1 cellular context compared by ENCODE assay signal in the genomic region with DNA sequence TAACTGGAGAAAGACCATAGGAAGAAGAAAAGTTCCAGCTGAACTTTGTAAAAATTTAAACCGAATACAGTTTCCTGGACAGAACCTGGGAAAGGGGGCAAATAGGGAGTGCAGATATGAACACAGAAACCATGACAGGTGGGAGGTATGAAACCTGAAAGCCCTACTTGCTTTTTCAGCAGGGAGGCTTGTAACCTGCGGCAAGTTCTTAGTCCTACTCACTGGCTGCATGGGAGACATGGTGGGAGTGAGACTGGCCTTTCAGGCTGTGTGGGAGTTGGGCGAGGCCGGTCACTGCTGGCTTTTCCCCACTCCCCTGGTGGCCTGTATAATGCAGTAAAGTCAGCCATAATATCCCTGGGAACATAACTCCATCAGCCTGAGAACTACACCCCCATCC.
TF ChIP-seq lines count a peak whose summit lies in the region.

No MANE protein-coding gene starts in this region.

TF ChIP-seq in HepG2, 621 proteins besides CTCF, POLR2A, EP300 and RAD21:
- no peak for TF ChIP-seq ZFX (CRISPR knock-in tag; IDR thresholded peaks at IDR 0.05; ENCODE audit: low read depth)
- TF ChIP-seq, protein P1, sequence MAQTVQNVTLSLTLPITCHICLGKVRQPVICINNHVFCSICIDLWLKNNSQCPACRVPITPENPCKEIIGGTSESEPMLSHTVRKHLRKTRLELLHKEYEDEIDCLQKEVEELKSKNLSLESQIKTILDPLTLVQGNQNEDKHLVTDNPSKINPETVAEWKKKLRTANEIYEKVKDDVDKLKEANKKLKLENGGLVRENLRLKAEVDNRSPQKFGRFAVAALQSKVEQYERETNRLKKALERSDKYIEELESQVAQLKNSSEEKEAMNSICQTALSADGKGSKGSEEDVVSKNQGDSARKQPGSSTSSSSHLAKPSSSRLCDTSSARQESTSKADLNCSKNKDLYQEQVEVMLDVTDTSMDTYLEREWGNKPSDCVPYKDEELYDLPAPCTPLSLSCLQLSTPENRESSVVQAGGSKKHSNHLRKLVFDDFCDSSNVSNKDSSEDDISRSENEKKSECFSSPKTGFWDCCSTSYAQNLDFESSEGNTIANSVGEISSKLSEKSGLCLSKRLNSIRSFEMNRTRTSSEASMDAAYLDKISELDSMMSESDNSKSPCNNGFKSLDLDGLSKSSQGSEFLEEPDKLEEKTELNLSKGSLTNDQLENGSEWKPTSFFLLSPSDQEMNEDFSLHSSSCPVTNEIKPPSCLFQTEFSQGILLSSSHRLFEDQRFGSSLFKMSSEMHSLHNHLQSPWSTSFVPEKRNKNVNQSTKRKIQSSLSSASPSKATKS (CRISPR knock-in tag; IDR thresholded peaks at IDR 0.05), result no peak
- no peak for TF ChIP-seq MAFF (IDR thresholded peaks at IDR 0.05; ENCODE audit: low read depth, low read length)
- TF ChIP-seq TBP (CRISPR knock-in tag; IDR thresholded peaks at IDR 0.05), result no peak
- no peak for TF ChIP-seq NPAS2 (CRISPR knock-in tag; IDR thresholded peaks at IDR 0.05; ENCODE audit: borderline replicate concordance)
- no peak for TF ChIP-seq ZNF839 (CRISPR knock-in tag; IDR thresholded peaks at IDR 0.05; ENCODE audit: borderline replicate concordance)
- no peak for TF ChIP-seq KDM6A (CRISPR knock-in tag; IDR thresholded peaks at IDR 0.05; ENCODE audit: low read depth)
- TF ChIP-seq SIN3A (IDR thresholded peaks at IDR 0.05; ENCODE audit: borderline replicate concordance, low read depth, low read length), result no peak
- TF ChIP-seq, protein P2, sequence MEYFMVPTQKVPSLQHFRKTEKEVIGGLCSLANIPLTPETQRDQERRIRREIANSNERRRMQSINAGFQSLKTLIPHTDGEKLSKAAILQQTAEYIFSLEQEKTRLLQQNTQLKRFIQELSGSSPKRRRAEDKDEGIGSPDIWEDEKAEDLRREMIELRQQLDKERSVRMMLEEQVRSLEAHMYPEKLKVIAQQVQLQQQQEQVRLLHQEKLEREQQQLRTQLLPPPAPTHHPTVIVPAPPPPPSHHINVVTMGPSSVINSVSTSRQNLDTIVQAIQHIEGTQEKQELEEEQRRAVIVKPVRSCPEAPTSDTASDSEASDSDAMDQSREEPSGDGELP (IDR thresholded peaks at IDR 0.05; ENCODE audit: borderline replicate concordance, low read depth), result no peak
- no peak for TF ChIP-seq ZKSCAN5 (CRISPR knock-in tag; IDR thresholded peaks at IDR 0.05)
- TF ChIP-seq, protein P3, sequence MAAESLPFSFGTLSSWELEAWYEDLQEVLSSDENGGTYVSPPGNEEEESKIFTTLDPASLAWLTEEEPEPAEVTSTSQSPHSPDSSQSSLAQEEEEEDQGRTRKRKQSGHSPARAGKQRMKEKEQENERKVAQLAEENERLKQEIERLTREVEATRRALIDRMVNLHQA (CRISPR knock-in tag; IDR thresholded peaks at IDR 0.05), result no peak
- TF ChIP-seq TSC22D2 (CRISPR knock-in tag; IDR thresholded peaks at IDR 0.05; ENCODE audit: borderline replicate concordance), result no peak
- TF ChIP-seq ZNF350 (CRISPR knock-in tag; IDR thresholded peaks at IDR 0.05; ENCODE audit: borderline replicate concordance, low read depth), result no peak
